Comparison of ENCODE assay signal across 2 cellular contexts in genomic region chr2:110751642-110752041, GRCh38.
TF ChIP-seq lines count a peak whose summit lies in the region.

No MANE protein-coding gene starts in this region.

TF ChIP-seq in HepG2, 621 proteins besides CTCF, POLR2A, EP300 and RAD21:
- no peak for TF ChIP-seq SMAD3 (CRISPR knock-in tag; IDR thresholded peaks at IDR 0.05)
- TF ChIP-seq MAFF (IDR thresholded peaks at IDR 0.05; ENCODE audit: low read depth, low read length): peak; percentile 75
- TF ChIP-seq MAFK (conservative IDR thresholded peaks at IDR 0.05 in 1 of 2, IDR thresholded peaks at IDR 0.05 in 1 of 2; ENCODE audit: low read length in 2 of 2): peak; percentile 60 to 83; a peak in 3 of 4 replicates
TF ChIP-seq in HepG2: peak in this region for 2.

TF ChIP-seq in IMR-90, 13 proteins besides CTCF, POLR2A, EP300 and RAD21:
- no peak for TF ChIP-seq SMC3 (IDR thresholded peaks at IDR 0.05; ENCODE audit: low read depth, low read length)
- peak; percentile 56 for TF ChIP-seq MAFK (IDR thresholded peaks at IDR 0.05; ENCODE audit: low read depth, low read length)
- no peak for TF ChIP-seq CEBPB (IDR thresholded peaks at IDR 0.05; ENCODE audit: low read depth, low read length)
